In genomic region chr1:245995474-245995873, GRCh38 we compare ENCODE assay signal across 23 cellular contexts.
"Had no signal": no experiment of that assay in that cellular context is flagged by ENCODE, and none has a peak within 500 bp of the region (broad histone marks: within the 10 kb centered on the region; RNA-seq: fewer than 3 reads in every experiment).

No MANE protein-coding gene starts in this region.

- H3K4me3 Mint-ChIP-seq: activated CD4-positive, alpha-beta T cell treated with anti-CD3 and anti-CD28 coated beads for 36 hours; activated CD8-positive, alpha-beta memory T cell treated with anti-CD3 and anti-CD28 coated beads, Interleukin-2, amount 10 ng/mL, durations not matched to agents 7 days and 5 days; activated CD8-positive, alpha-beta T cell treated with anti-CD3 and anti-CD28 coated beads, Interleukin-2, amount 10 ng/mL, durations not matched to agents 7 days and 5 days; activated T-cell treated with anti-CD3 and anti-CD28 coated beads, Interleukin-2, amount 50 U/mL, for 72 hours; natural killer cell treated with Interleukin-12 subunit alpha and Interleukin-12 subunit beta and Interleukin-15 and Interleukin-18, amount 100 ng/mL, for 72 hours; type B pancreatic cell had no signal

- H3K9me3 ChIP-seq: mucosa of descending colon, neutrophil, right lobe of liver, thoracic aorta, uterus had no signal

- H3K27ac ChIP-seq: cardiac muscle cell, coronary artery, dorsolateral prefrontal cortex, left ventricle myocardium inferior, neutrophil, right lobe of liver, thoracic aorta, uterus had no signal

- H3K27ac Mint-ChIP-seq: activated CD4-positive, alpha-beta T cell treated with anti-CD3 and anti-CD28 coated beads for 36 hours; activated CD8-positive, alpha-beta memory T cell treated with anti-CD3 and anti-CD28 coated beads, Interleukin-2, amount 10 ng/mL, durations not matched to agents 7 days and 5 days; activated CD8-positive, alpha-beta T cell treated with anti-CD3 and anti-CD28 coated beads, Interleukin-2, amount 10 ng/mL, durations not matched to agents 7 days and 5 days; activated naive CD4-positive, alpha-beta T cell treated with anti-CD3 and anti-CD28 coated beads, Interleukin-2, amount 50 U/mL, for 72 hours; activated T-cell treated with anti-CD3 and anti-CD28 coated beads, Interleukin-2, amount 50 U/mL, for 72 hours; natural killer cell treated with Interleukin-12 subunit alpha and Interleukin-12 subunit beta and Interleukin-15 and Interleukin-18, amount 100 ng/mL, for 72 hours; type B pancreatic cell had no signal

- H3K9me3 Mint-ChIP-seq: activated naive CD4-positive, alpha-beta T cell treated with anti-CD3 and anti-CD28 coated beads, Interleukin-2, amount 50 U/mL, for 72 hours; activated T-cell treated with anti-CD3 and anti-CD28 coated beads, Interleukin-2, amount 50 U/mL, for 72 hours; natural killer cell treated with Interleukin-12 subunit alpha and Interleukin-12 subunit beta and Interleukin-15 and Interleukin-18, amount 100 ng/mL, for 72 hours had no signal

- ATAC-seq: activated CD4-positive, alpha-beta T cell treated with anti-CD3 and anti-CD28 coated beads for 36 hours; activated CD8-positive, alpha-beta memory T cell treated with anti-CD3 and anti-CD28 coated beads, Interleukin-2, amount 10 ng/mL, durations not matched to agents 7 days and 5 days; activated CD8-positive, alpha-beta T cell treated with anti-CD3 and anti-CD28 coated beads, Interleukin-2, amount 10 ng/mL, durations not matched to agents 7 days and 5 days; activated naive CD4-positive, alpha-beta T cell treated with anti-CD3 and anti-CD28 coated beads, Interleukin-2, amount 50 U/mL, for 72 hours; activated T-cell treated with anti-CD3 and anti-CD28 coated beads, Interleukin-2, amount 50 U/mL, for 72 hours; mucosa of descending colon; natural killer cell treated with Interleukin-12 subunit alpha and Interleukin-12 subunit beta and Interleukin-15 and Interleukin-18, amount 100 ng/mL, for 72 hours; right lobe of liver; stimulated activated naive CD8-positive, alpha-beta T cell treated with anti-CD3 and anti-CD28 coated beads, Interleukin-15, Interleukin-2, amounts not matched to agents 100 U/mL and 50 U/mL, for 24 hours had no signal

- H3K36me3 ChIP-seq: cardiac muscle cell, left ventricle myocardium inferior, neutrophil, right lobe of liver, thoracic aorta, uterus had no signal

- H3K36me3 Mint-ChIP-seq: activated CD8-positive, alpha-beta memory T cell treated with anti-CD3 and anti-CD28 coated beads, Interleukin-2, amount 10 ng/mL, durations not matched to agents 7 days and 5 days; activated naive CD4-positive, alpha-beta T cell treated with anti-CD3 and anti-CD28 coated beads, Interleukin-2, amount 50 U/mL, for 72 hours; natural killer cell treated with Interleukin-12 subunit alpha and Interleukin-12 subunit beta and Interleukin-15 and Interleukin-18, amount 100 ng/mL, for 72 hours had no signal

- H3K4me1 Mint-ChIP-seq: activated CD4-positive, alpha-beta T cell treated with anti-CD3 and anti-CD28 coated beads for 36 hours had no signal

- H3K27me3 ChIP-seq: cardiac muscle cell, dorsolateral prefrontal cortex, neutrophil, right lobe of liver, uterus had no signal

- H3K4me1 ChIP-seq: right lobe of liver, uterus had no signal

- DNase-seq: activated CD4-positive, alpha-beta T cell treated with anti-CD3 and anti-CD28 coated beads for 36 hours; activated CD4-positive, CD25-positive, alpha-beta regulatory T cell; activated CD8-positive, alpha-beta memory T cell treated with anti-CD3 and anti-CD28 coated beads, Interleukin-2, amount 10 ng/mL, durations not matched to agents 7 days and 5 days; activated CD8-positive, alpha-beta T cell treated with anti-CD3 and anti-CD28 coated beads, Interleukin-2, amount 10 ng/mL, durations not matched to agents 7 days and 5 days; activated naive CD4-positive, alpha-beta T cell; activated T-cell treated with anti-CD3 and anti-CD28 coated beads, Interleukin-2, amount 50 U/mL, for 72 hours; dorsolateral prefrontal cortex; effector memory CD4-positive, alpha-beta T cell; left ventricle myocardium inferior; mucosa of descending colon; right lobe of liver; stimulated activated CD4-positive, alpha-beta T cell treated with anti-CD3 and anti-CD28 coated beads, Interleukin-12 subunit alpha, Interleukin-12 subunit beta, amount 100 ng/mL, for 4 hours; stimulated activated CD4-positive, alpha-beta T cell treated with anti-CD3 and anti-CD28 coated beads, Interleukin-4, amount 100 ng/mL, for 1 hour; stimulated activated naive CD8-positive, alpha-beta T cell treated with anti-CD3 and anti-CD28 coated beads, Interleukin-15, Interleukin-2, amounts not matched to agents 100 U/mL and 50 U/mL, for 24 hours; uterus had no signal

- H3K4me3 ChIP-seq: cardiac muscle cell, coronary artery, dorsolateral prefrontal cortex, left ventricle myocardium inferior, lung, mucosa of descending colon, right lobe of liver, thoracic aorta, uterus had no signal

- H3K27me3 Mint-ChIP-seq: activated CD4-positive, alpha-beta T cell treated with anti-CD3 and anti-CD28 coated beads for 36 hours; activated CD8-positive, alpha-beta memory T cell treated with anti-CD3 and anti-CD28 coated beads, Interleukin-2, amount 10 ng/mL, durations not matched to agents 7 days and 5 days; natural killer cell treated with Interleukin-12 subunit alpha and Interleukin-12 subunit beta and Interleukin-15 and Interleukin-18, amount 100 ng/mL, for 72 hours; type B pancreatic cell had no signal
